Comparison of ENCODE assay signal across 8 cellular contexts in the genomic region with DNA sequence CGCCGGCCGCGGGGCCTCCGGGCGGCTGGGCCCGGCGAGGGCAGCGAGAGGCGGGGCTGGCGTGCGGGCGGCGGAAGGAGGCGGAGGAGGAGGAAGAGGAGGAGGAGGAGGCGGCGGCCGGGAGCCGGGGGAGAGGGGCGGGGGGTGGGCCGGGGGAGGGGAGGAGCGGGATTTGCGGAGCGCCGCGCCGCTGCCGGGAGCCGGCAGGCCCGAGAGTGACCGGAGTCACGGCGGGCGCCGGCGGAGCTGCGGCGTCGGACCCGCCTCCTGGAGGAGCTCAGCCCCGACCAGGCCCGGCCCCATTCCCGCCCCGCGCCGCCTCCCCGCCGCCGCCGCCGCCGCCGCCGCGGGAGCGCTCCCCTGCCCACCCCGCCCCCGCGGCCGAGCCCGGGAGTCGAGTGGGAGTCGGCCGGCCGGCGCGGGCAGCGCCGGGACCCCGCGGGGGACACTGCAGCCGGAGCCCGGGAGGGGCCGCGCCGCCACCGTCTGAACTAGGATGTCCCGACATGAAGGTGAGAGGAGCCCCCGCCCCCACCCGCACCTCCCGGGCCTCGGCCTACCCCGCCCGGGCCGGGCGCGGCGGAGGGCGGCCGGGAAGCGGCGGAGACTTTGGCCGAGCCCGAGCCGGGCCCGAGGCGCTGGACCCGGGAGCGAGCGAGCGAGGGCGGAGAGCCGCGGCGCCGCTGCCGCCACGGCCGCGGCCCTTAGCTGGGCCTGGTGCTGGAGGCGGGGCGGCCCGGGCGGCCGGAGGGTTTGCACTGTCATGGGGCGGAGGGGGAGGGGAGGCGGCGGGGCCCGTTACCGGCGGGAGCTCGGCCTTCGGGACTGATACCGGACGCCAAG. TPM values are rescaled to one million over a fixed set of nuclear protein-coding genes. Genes with fewer than 3 reads are reported as not detected.
DNase-seq lines count a peak whose midpoint lies in the region; ATAC-seq, FAIRE-seq and TF ChIP-seq lines count a peak whose summit lies in the region.

A gene (plus strand): TSS at position 206 of the 843 bp plus-strand sequence. CDS start 291 bp downstream, at position 497.

- peak within 1 kb of the TSS; percentile 99 for H3K9ac ChIP-seq in HCT116 (ENCODE audit: low read length)
- H3K9ac ChIP-seq in iPS-20b (ENCODE audit: low read depth, low read length): peak within 1 kb of the TSS; percentile 97
- H3K9ac ChIP-seq in skeletal muscle satellite cell (ENCODE audit: low read depth, low read length): peak within 1 kb of the TSS; percentile 88

- H3K9me2 ChIP-seq in HCT116 (ENCODE audit: insufficient read depth): no peaks in the 10 kb centered on the region

- TF ChIP-seq RAD21 in HCT116 (IDR thresholded peaks at IDR 0.05; ENCODE audit: low read depth): no peak

- H2AFZ ChIP-seq in HCT116 (ENCODE audit: low read depth, low read length, poor library complexity, severe bottlenecking): no peak within 1 kb of the TSS

- no peak for FAIRE-seq in GM12892 (lab: Jason Lieb, UNC)

- intact Hi-C loops in HCT116 (cut with micrococcal nuclease): loop anchor here (1.0 to 5.0 kb wide), 2 partner anchors 41 to 45 kb away; no protein-coding TSS in a partner anchor

- H3K4me2 ChIP-seq in HCT116 (ENCODE audit: low read length) (peak within 1 kb of the TSS; percentile 93), skeletal muscle satellite cell (ENCODE audit: low read length) (peak within 1 kb of the TSS; percentile 91)

- TF ChIP-seq CTCF in HCT116 (IDR thresholded peaks at IDR 0.05 in 2 of 3, conservative IDR thresholded peaks at IDR 0.05 in 1 of 3; ENCODE audit: borderline replicate concordance in 1 of 3, insufficient read depth in 1 of 3, low read depth in 2 of 3, low read length in 2 of 3) (no peak), WI38 (IDR thresholded peaks at IDR 0.05; ENCODE audit: low read depth, low read length) (no peak)

- POLR2A ChIA-PET in HCT116 (lab: Charles Lee): interaction anchor here (0.6 to 4.5 kb wide), 5 partner anchors 10 to 326 kb away, joined by 3 to 24 read pairs (median 5); no protein-coding TSS in a partner anchor

- in situ Hi-C loops in T47D (cut with HindIII; ENCODE audit: low pct_unique_long_range_greater_than_20kb, low sequenced_read_pairs): no loop called here

- RAD21 ChIA-PET in HCT116 (lab: Charles Lee; ENCODE audit: low non-redundant PET in 1 of 2, low total read pairs in 2 of 2, uncharacterized antibody in 2 of 2, unreplicated experiment in 2 of 2): no interaction called here

- H3K27ac ChIP-seq in HCT116 (ENCODE audit: low read depth, low read length): peak within 1 kb of the TSS; percentile 98
- H3K27ac ChIP-seq in iPS-20b (ENCODE audit: low read length): peak within 1 kb of the TSS; percentile 82

- peaks cover 10% of the 10 kb centered on the region; the same call in 1 of the 2 replicates for H4K20me1 ChIP-seq in HCT116 (ENCODE audit: insufficient read depth)

- H3K79me2 ChIP-seq in HCT116 (ENCODE audit: insufficient read depth, low read length): peaks cover 83% of the 10 kb centered on the region

- H3K27me3 ChIP-seq in HCT116 (ENCODE audit: insufficient read depth, low read length) (no peaks in the 10 kb centered on the region), iPS-20b (ENCODE audit: insufficient read depth, low read length) (no peaks in the 10 kb centered on the region), skeletal muscle satellite cell (ENCODE audit: control insufficient read depth, insufficient read depth, low read length) (no peaks in the 10 kb centered on the region)

- H3K4me1 ChIP-seq in HCT116 (ENCODE audit: control insufficient read depth in 1 of 2, insufficient read depth in 2 of 2, low read length in 2 of 2) (peaks cover 22 to 60% of the 10 kb centered on the region in 2 experiments), iPS-20b (ENCODE audit: insufficient read depth, low read length) (peaks cover 21% of the 10 kb centered on the region; the same call in 1 of the 2 replicates), skeletal muscle satellite cell (ENCODE audit: control insufficient read depth, insufficient read depth, low read length) (peaks cover 15% of the 10 kb centered on the region)

- H3K9me3 ChIP-seq in HCT116 (ENCODE audit: control insufficient read depth in 1 of 2, insufficient read depth in 1 of 2, low read depth in 1 of 2, low read length in 2 of 2) (no peaks in the 10 kb centered on the region), iPS-20b (ENCODE audit: insufficient read depth, low read depth, low read length) (no peaks in the 10 kb centered on the region), skeletal muscle satellite cell (replicated peaks; ENCODE audit: low read length) (no peaks in the 10 kb centered on the region)

- CTCF ChIA-PET in HCT116 (lab: Charles Lee): interaction anchor here (0.6 to 2.0 kb wide), 3 partner anchors 25 to 47 kb away, joined by 3 to 7 read pairs (median 3); no protein-coding TSS in a partner anchor

- TF ChIP-seq POLR2A in GM12892 (IDR thresholded peaks at IDR 0.05; ENCODE audit: low read depth, low read length) (no peak), HCT116 (IDR thresholded peaks at IDR 0.05; ENCODE audit: borderline replicate concordance, extremely low read depth, insufficient read depth, insufficient read length) (no peak)

- peak; percentile 80 for ATAC-seq in HCT116

- H3K36me3 ChIP-seq in HCT116 (ENCODE audit: control insufficient read depth in 1 of 2, insufficient read depth in 2 of 2, low read length in 2 of 2) (no peaks in the 10 kb centered on the region), iPS-20b (ENCODE audit: insufficient read depth, low read depth, low read length) (peaks cover 17% of the 10 kb centered on the region), skeletal muscle satellite cell (ENCODE audit: insufficient read depth, low read length) (peaks cover 7% of the 10 kb centered on the region)

- H3K4me3 ChIP-seq in HCT116 (replicated peaks in 1 of 2; ENCODE audit: low read depth in 1 of 2, low read length in 2 of 2) (peak within 1 kb of the TSS; percentile 75 to 90), WI38 (ENCODE audit: low read depth, low read length) (peak within 1 kb of the TSS; percentile 90), iPS-20b (ENCODE audit: low read length) (peak within 1 kb of the TSS; percentile 97), skeletal muscle satellite cell (ENCODE audit: low read length) (peak within 1 kb of the TSS; percentile 73)

- BruUV-seq in HCT116 (replicated peaks; lab: Mats Ljungman, UMichigan): no TSS peak

- DNase-seq in GM12892 (ENCODE audit: insufficient read length) (peak; percentile 69), HCT116 (ENCODE audit: low read depth, low spot score) (no peak), NAMALWA (ENCODE audit: low spot score) (peak; percentile 59), T47D (ENCODE audit: low read depth in 1 of 2, low spot score in 1 of 2) (peak; percentile 69 to 72), cerebellar nuclear complex (lab: John Stamatoyannopoulos, UW) (no peak)

TF ChIP-seq in HCT116, 20 proteins besides CTCF, POLR2A, EP300 and RAD21:
- TF ChIP-seq SIN3A (IDR thresholded peaks at IDR 0.05; ENCODE audit: low read depth) (no peak; the same call in 1 of the 2 replicates), CEBPB (IDR thresholded peaks at IDR 0.05; ENCODE audit: low read depth) (no peak), EGR1 (IDR thresholded peaks at IDR 0.05; ENCODE audit: low read depth) (peak; percentile 47; the same call in 1 of the 2 replicates)

RNA-seq across cellular contexts. Expression of the gene that starts here (rescaled TPM):
- 68.1 TPM for polyA plus RNA-seq in GM12892 (2012; ENCODE audit: missing spikeins)
- total RNA-seq in HCT116 (2021; ENCODE audit: unreplicated experiment): 119 TPM
- polyA plus RNA-seq in HCT116 (2012): 127 and 128 TPM in 2 replicates
- 46.3 and 52.2 TPM in 2 replicates for total RNA-seq in skeletal muscle satellite cell (2012; rRNA removed)

Comparison
In these comparisons a context has a peak if more than half of its experiments do, and no peak if none do; other contexts are left out.
1. DNase-seq: peak in GM12892 (single experiment), NAMALWA (single experiment) and T47D (2 of 2); none in HCT116 (single experiment) and cerebellar nuclear complex (0 of 2).
2. Peak in every context shown above with its lines, with median percentiles within 50 percentile points of each other: H3K4me3 ChIP-seq and H3K9ac ChIP-seq.